In genomic region chr3:102078864-102079808, GRCh38 we compare ENCODE assay signal across 10 cellular contexts.
DNase-seq lines count a peak whose midpoint lies in the region; TF ChIP-seq lines count a peak whose summit lies in the region.
"Had no signal": no experiment of that assay in that cellular context is flagged by ENCODE, and none has a peak within 500 bp of the region (broad histone marks: within the 10 kb centered on the region; RNA-seq: fewer than 3 reads in every experiment).

No MANE protein-coding gene starts in this region.

- H3K79me2 ChIP-seq in PC-9 (ENCODE audit: low read depth) = no peaks in the 10 kb centered on the region
- no peaks in the 10 kb centered on the region for H3K79me2 ChIP-seq in smooth muscle cell (ENCODE audit: low read depth)

- H3K4me3 ChIP-seq in PC-9 = 0 out of 2 replicates have a peak overlapping the region, but pooled peaks have one; percentile 3
- no peak overlapping the region for H3K4me3 ChIP-seq in smooth muscle cell
- H3K4me3 ChIP-seq in WERI-Rb-1 (ENCODE audit: low read depth, low read length) = no peak overlapping the region

- H3K9me3 ChIP-seq in PC-9 (ENCODE audit: insufficient read depth, low read depth) (no peaks in the 10 kb centered on the region), smooth muscle cell (replicated peaks; ENCODE audit: low read depth) (no peaks in the 10 kb centered on the region), WERI-Rb-1 (ENCODE audit: severe bottlenecking) (no peaks in the 10 kb centered on the region)

- H3K27me3 ChIP-seq in PC-9 (ENCODE audit: insufficient read depth, low read depth) (no peaks in the 10 kb centered on the region), smooth muscle cell (ENCODE audit: low read depth) (no peaks in the 10 kb centered on the region), WERI-Rb-1 (ENCODE audit: insufficient read depth, low read depth, severe bottlenecking) (no peaks in the 10 kb centered on the region)

- intact Hi-C loops in activated CD4-positive, alpha-beta T cell treated with anti-CD3 and anti-CD28 coated beads, Interleukin-2, amount 10 ng/mL, durations not matched to agents 24 days and 14 days (cut with micrococcal nuclease) = no loop called here
- intact Hi-C loops in PC-9 (cut with micrococcal nuclease; ENCODE audit: unreplicated experiment) = loop anchor here (1.0 to 5.0 kb wide), 7 partner anchors 84 to 267 kb away; no protein-coding TSS in a partner anchor
- intact Hi-C loops in dendritic cell treated with granulocyte-macrophage colony-stimulating factor and Interleukin-4, amounts not matched to agents 40 ng/mL and 50 ng/mL, for 4 days (cut with micrococcal nuclease) = no loop called here
- intact Hi-C loops in head of caudate nucleus (cut with DNase I) = no loop called here

- H3K9ac ChIP-seq in smooth muscle cell (ENCODE audit: low read depth) = peak overlapping the region; percentile 15

- peak overlapping the region; percentile 77 for H3K27ac Mint-ChIP-seq in activated CD4-positive, alpha-beta T cell treated with anti-CD3 and anti-CD28 coated beads, Interleukin-2, amount 10 ng/mL, durations not matched to agents 24 days and 14 days
- H3K27ac Mint-ChIP-seq in dendritic cell treated with granulocyte-macrophage colony-stimulating factor and Interleukin-4, amounts not matched to agents 40 ng/mL and 50 ng/mL, for 4 days = peak overlapping the region; percentile 82

- H3K36me3 Mint-ChIP-seq in activated CD4-positive, alpha-beta T cell treated with anti-CD3 and anti-CD28 coated beads, Interleukin-2, amount 10 ng/mL, durations not matched to agents 24 days and 14 days (ENCODE audit: low read depth) = no peaks in the 10 kb centered on the region
- H3K36me3 Mint-ChIP-seq in dendritic cell treated with granulocyte-macrophage colony-stimulating factor and Interleukin-4, amounts not matched to agents 40 ng/mL and 50 ng/mL, for 4 days (ENCODE audit: low read depth) = no peaks in the 10 kb centered on the region

- peaks cover 6% of the 10 kb centered on the region; the same call in 1 of the 2 replicates for H3K9me2 ChIP-seq in PC-9 (ENCODE audit: insufficient read depth)

- H3K36me3 ChIP-seq in PC-9 (ENCODE audit: low read depth) = no peaks in the 10 kb centered on the region
- no peaks in the 10 kb centered on the region for H3K36me3 ChIP-seq in smooth muscle cell (ENCODE audit: low read depth)
- H3K36me3 ChIP-seq in WERI-Rb-1 = no peaks in the 10 kb centered on the region

- H3F3A ChIP-seq in PC-9 (ENCODE audit: insufficient read depth, low read depth) = peaks cover 20% of the 10 kb centered on the region
- H3F3A ChIP-seq in smooth muscle cell (ENCODE audit: low read depth) = peaks cover 32% of the 10 kb centered on the region

- H3K4me1 ChIP-seq in PC-9 (replicated peaks; ENCODE audit: insufficient read depth) (peaks cover 20% of the 10 kb centered on the region), smooth muscle cell (ENCODE audit: low read depth) (peaks cover 16% of the 10 kb centered on the region)

- CTCF ChIA-PET in PC-9 (lab: Charles Lee) = interaction anchor here (1.2 kb wide), 1 partner anchor 146 kb away, joined by 4 read pairs; no protein-coding TSS in a partner anchor

- H3K27me3 Mint-ChIP-seq in activated CD4-positive, alpha-beta T cell treated with anti-CD3 and anti-CD28 coated beads, Interleukin-2, amount 10 ng/mL, durations not matched to agents 24 days and 14 days = no peaks in the 10 kb centered on the region
- H3K27me3 Mint-ChIP-seq in dendritic cell treated with granulocyte-macrophage colony-stimulating factor and Interleukin-4, amounts not matched to agents 40 ng/mL and 50 ng/mL, for 4 days = no peaks in the 10 kb centered on the region

- peaks cover 28% of the 10 kb centered on the region for H3K9me3 Mint-ChIP-seq in activated CD4-positive, alpha-beta T cell treated with anti-CD3 and anti-CD28 coated beads, Interleukin-2, amount 10 ng/mL, durations not matched to agents 24 days and 14 days
- no peaks in the 10 kb centered on the region for H3K9me3 Mint-ChIP-seq in dendritic cell treated with granulocyte-macrophage colony-stimulating factor and Interleukin-4, amounts not matched to agents 40 ng/mL and 50 ng/mL, for 4 days

- H3K4me2 ChIP-seq in PC-9 (peak overlapping the region; percentile 59), smooth muscle cell (peak overlapping the region; percentile 65)

- H4K20me1 ChIP-seq in PC-9 (ENCODE audit: insufficient read depth) (no peaks in the 10 kb centered on the region), smooth muscle cell (ENCODE audit: low read depth) (no peaks in the 10 kb centered on the region)

- peaks cover 16% of the 10 kb centered on the region for H3K4me1 Mint-ChIP-seq in activated CD4-positive, alpha-beta T cell treated with anti-CD3 and anti-CD28 coated beads, Interleukin-2, amount 10 ng/mL, durations not matched to agents 24 days and 14 days
- peaks cover 41% of the 10 kb centered on the region for H3K4me1 Mint-ChIP-seq in dendritic cell treated with granulocyte-macrophage colony-stimulating factor and Interleukin-4, amounts not matched to agents 40 ng/mL and 50 ng/mL, for 4 days (ENCODE audit: low read depth)

- H3K4me3 Mint-ChIP-seq in activated CD4-positive, alpha-beta T cell treated with anti-CD3 and anti-CD28 coated beads, Interleukin-2, amount 10 ng/mL, durations not matched to agents 24 days and 14 days = peak overlapping the region; percentile 29
- peak overlapping the region; percentile 13 for H3K4me3 Mint-ChIP-seq in dendritic cell treated with granulocyte-macrophage colony-stimulating factor and Interleukin-4, amounts not matched to agents 40 ng/mL and 50 ng/mL, for 4 days

- TF ChIP-seq CTCF in PC-9 (conservative IDR thresholded peaks at IDR 0.05) (no peak), smooth muscle cell (IDR thresholded peaks at IDR 0.05; ENCODE audit: borderline replicate concordance, insufficient read depth, poor library complexity, severe bottlenecking) (no peak), WERI-Rb-1 (IDR thresholded peaks at IDR 0.05; ENCODE audit: low read depth, low read length) (no peak)

- POLR2A ChIA-PET in PC-9 (lab: Charles Lee; ENCODE audit: unreplicated experiment) = interaction anchor here (0.5 to 0.9 kb wide), 6 partner anchors 10 to 252 kb away, joined by 3 to 12 read pairs (median 4); no protein-coding TSS in a partner anchor

- no TSS peak for BruUV-seq in PC-9 (replicated peaks; lab: Mats Ljungman, UMichigan)

- H2AFZ ChIP-seq in PC-9 (peak overlapping the region; percentile 29), smooth muscle cell (ENCODE audit: low read depth) (peak overlapping the region; percentile 68)

- 28% methylated on average over 8 of the region's 8 CpGs for WGBS in smooth muscle cell (ENCODE audit: low lambda C conversion rate)

- H3K27ac ChIP-seq in PC-9 (peak overlapping the region; percentile 39), smooth muscle cell (ENCODE audit: low read depth) (peak overlapping the region; percentile 67), WERI-Rb-1 (no peak overlapping the region)

- peak; percentile 67 for DNase-seq in activated CD4-positive, alpha-beta T cell treated with anti-CD3 and anti-CD28 coated beads, Interleukin-2, amount 10 ng/mL, durations not matched to agents 24 days and 14 days
- DNase-seq in activated CD4-positive, alpha-beta T cell treated with anti-CD3 and anti-CD28 coated beads, Interleukin-2, amount 50 U/mL, for 1 hour = no peak
- DNase-seq in PC-9 (peak; percentile 54 to 79), smooth muscle cell (lab: John Stamatoyannopoulos, UW; ENCODE audit: unreplicated experiment) (no peak), head of caudate nucleus (no peak), NCI-H128 (lab: John Stamatoyannopoulos, UW; ENCODE audit: unreplicated experiment) (no peak), WERI-Rb-1 (no peak)
- DNase-seq: GOT3, posterior cingulate gyrus had no signal

Comparison
In these comparisons a context has a peak if more than half of its experiments do, and no peak if none do; other contexts are left out.
1. DNase-seq: peak in activated CD4-positive, alpha-beta T cell treated with anti-CD3 and anti-CD28 coated beads, Interleukin-2, amount 10 ng/mL, durations not matched to agents 24 days and 14 days (single experiment) and PC-9 (2 of 2); none in activated CD4-positive, alpha-beta T cell treated with anti-CD3 and anti-CD28 coated beads, Interleukin-2, amount 50 U/mL, for 1 hour (single experiment), smooth muscle cell (single experiment), head of caudate nucleus (0 of 42), NCI-H128 (single experiment) and WERI-Rb-1 (single experiment).